17 cellular contexts compared by ENCODE assay signal in genomic region chr20:55386686-55387085, GRCh38.
"Had no signal": no experiment of that assay in that cellular context is flagged by ENCODE, and none has a peak within 500 bp of the region (broad histone marks: within the 10 kb centered on the region; RNA-seq: fewer than 3 reads in every experiment).

No MANE protein-coding gene starts in this region.

- H3K4me1 Mint-ChIP-seq: activated B cell treated with CpG ODN at 0.5 μM for 24 hours; activated CD4-positive, alpha-beta T cell treated with anti-CD3 and anti-CD28 coated beads, Interleukin-2, amount 10 ng/mL, durations not matched to agents 7 days and 5 days; activated naive CD8-positive, alpha-beta T cell treated with anti-CD3 and anti-CD28 coated beads for 36 hours; stimulated activated naive B cell treated with anti-CD40 and anti-IgM and Interleukin-4, amounts not matched to agents 10 μg/mL and 1 μg/mL and 100 μg/mL, for 72 hours; T-helper 17 cell had no signal

- H3K4me3 Mint-ChIP-seq: activated B cell treated with CpG ODN at 0.5 μM for 24 hours; activated CD4-positive, alpha-beta T cell treated with anti-CD3 and anti-CD28 coated beads, Interleukin-2, amount 10 ng/mL, durations not matched to agents 7 days and 5 days; activated naive CD8-positive, alpha-beta T cell treated with anti-CD3 and anti-CD28 coated beads for 36 hours; activated T-helper 1 cell treated with anti-CD3 and anti-CD28 coated beads, Interleukin-12 subunit alpha, Interleukin-12 subunit beta, Interleukin-2, Interleukin-4 antibody, amounts not matched to agents 30 ng/mL and 10 ng/mL and 1 ng/mL, durations not matched to agents 14 hours and 24 hours and 36 hours; effector memory CD8-positive, alpha-beta T cell; natural killer cell treated with Interleukin-12 subunit alpha and Interleukin-12 subunit beta and Interleukin-15 and Interleukin-18, amount 100 ng/mL, for 72 hours; stimulated activated naive B cell treated with anti-CD40 and anti-IgM and Interleukin-4, amounts not matched to agents 10 μg/mL and 1 μg/mL and 100 μg/mL, for 72 hours; T-helper 17 cell had no signal

- H3K36me3 ChIP-seq: right atrium auricular region, tibial artery, uterus had no signal

- H3K9me3 ChIP-seq: right atrium auricular region, tibial artery, uterus had no signal

- H3K4me3 ChIP-seq: right atrium auricular region, tibial artery, uterus had no signal

- H3K27ac Mint-ChIP-seq: activated B cell treated with CpG ODN at 0.5 μM for 24 hours; activated CD4-positive, alpha-beta T cell treated with anti-CD3 and anti-CD28 coated beads, Interleukin-2, amount 10 ng/mL, durations not matched to agents 7 days and 5 days; activated naive CD8-positive, alpha-beta T cell treated with anti-CD3 and anti-CD28 coated beads for 36 hours; activated T-helper 1 cell treated with anti-CD3 and anti-CD28 coated beads, Interleukin-12 subunit alpha, Interleukin-12 subunit beta, Interleukin-2, Interleukin-4 antibody, amounts not matched to agents 30 ng/mL and 10 ng/mL and 1 ng/mL, durations not matched to agents 14 hours and 24 hours and 36 hours; effector memory CD8-positive, alpha-beta T cell; natural killer cell treated with Interleukin-12 subunit alpha and Interleukin-12 subunit beta and Interleukin-15 and Interleukin-18, amount 100 ng/mL, for 72 hours; stimulated activated naive B cell treated with anti-CD40 and anti-IgM and Interleukin-4, amounts not matched to agents 10 μg/mL and 1 μg/mL and 100 μg/mL, for 72 hours; T-helper 17 cell had no signal

- H3K27me3 Mint-ChIP-seq: activated B cell treated with CpG ODN at 0.5 μM for 24 hours; activated CD4-positive, alpha-beta T cell treated with anti-CD3 and anti-CD28 coated beads, Interleukin-2, amount 10 ng/mL, durations not matched to agents 7 days and 5 days; activated naive CD8-positive, alpha-beta T cell treated with anti-CD3 and anti-CD28 coated beads for 36 hours; effector memory CD8-positive, alpha-beta T cell; natural killer cell treated with Interleukin-12 subunit alpha and Interleukin-12 subunit beta and Interleukin-15 and Interleukin-18, amount 100 ng/mL, for 72 hours; stimulated activated naive B cell treated with anti-CD40 and anti-IgM and Interleukin-4, amounts not matched to agents 10 μg/mL and 1 μg/mL and 100 μg/mL, for 72 hours; T-helper 17 cell had no signal

- DNase-seq: activated B cell treated with CpG ODN at 0.5 μM for 24 hours; activated CD4-positive, alpha-beta T cell treated with anti-CD3 and anti-CD28 coated beads, Interleukin-2, amount 10 ng/mL, durations not matched to agents 7 days and 5 days; activated naive CD8-positive, alpha-beta T cell treated with anti-CD3 and anti-CD28 coated beads for 36 hours; anterior cingulate cortex; dermis blood vessel endothelial cell; effector memory CD8-positive, alpha-beta T cell; erythroblast; mesendoderm; posterior cingulate gyrus; stimulated activated CD4-positive, alpha-beta T cell treated with anti-CD3 and anti-CD28 coated beads, Interleukin-4, amount 100 ng/mL, for 1 hour; stimulated activated naive B cell treated with anti-CD40 and anti-IgM and Interleukin-4, amounts not matched to agents 10 μg/mL and 1 μg/mL and 100 μg/mL, for 72 hours; T-helper 17 cell; tibial artery; uterus had no signal

- H3K27me3 ChIP-seq: right atrium auricular region, tibial artery, uterus had no signal

- H3K36me3 Mint-ChIP-seq: activated naive CD8-positive, alpha-beta T cell treated with anti-CD3 and anti-CD28 coated beads for 36 hours; stimulated activated naive B cell treated with anti-CD40 and anti-IgM and Interleukin-4, amounts not matched to agents 10 μg/mL and 1 μg/mL and 100 μg/mL, for 72 hours had no signal

- H3K4me1 ChIP-seq: right atrium auricular region, tibial artery, uterus had no signal

- ATAC-seq: effector memory CD8-positive, alpha-beta T cell; natural killer cell treated with Interleukin-12 subunit alpha and Interleukin-12 subunit beta and Interleukin-15 and Interleukin-18, amount 100 ng/mL, for 72 hours; stimulated activated naive B cell treated with anti-CD40 and anti-IgM and Interleukin-4, amounts not matched to agents 10 μg/mL and 1 μg/mL and 100 μg/mL, for 72 hours; T-helper 17 cell had no signal

- H3K27ac ChIP-seq: right atrium auricular region, tibial artery, uterus had no signal
